In the genomic region with DNA sequence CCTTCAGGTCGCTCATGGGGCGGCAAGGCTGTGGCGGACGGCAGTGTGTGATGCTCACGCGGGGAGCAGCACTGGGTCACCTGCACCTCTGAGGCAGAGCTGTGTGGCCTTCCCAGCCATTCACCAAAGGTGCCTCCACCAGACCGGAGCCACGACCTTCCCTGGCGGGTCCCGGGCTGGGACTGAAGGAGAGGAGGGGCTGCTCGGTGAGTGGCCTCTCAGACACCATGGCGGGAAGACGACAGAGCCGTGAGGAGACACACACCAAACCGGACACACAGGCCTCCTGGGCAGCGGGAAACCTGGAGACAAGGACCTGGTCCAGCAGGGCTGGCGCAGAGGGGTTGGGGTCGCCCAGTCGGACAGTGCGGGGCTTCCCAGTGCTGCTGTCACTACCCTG, we compare ENCODE assay signal across 29 cellular contexts.
"Had no signal": no experiment of that assay in that cellular context is flagged by ENCODE, and none has a peak within 500 bp of the region (broad histone marks: within the 10 kb centered on the region; RNA-seq: fewer than 3 reads in every experiment).

No MANE protein-coding gene starts in this region.

- H3K9me3 ChIP-seq: neutrophil, pancreas, prostate gland, right atrium auricular region, suprapubic skin, testis, tibial artery, transverse colon, upper lobe of right lung, uterus had no signal

- ATAC-seq: naive thymus-derived CD4-positive, alpha-beta T cell; natural killer cell; pancreas; sciatic nerve; stimulated activated memory B cell treated with anti-CD40 and anti-IgM and Interleukin-4, amounts not matched to agents 10 μg/mL and 1 μg/mL and 100 μg/mL, for 72 hours; stimulated activated naive CD8-positive, alpha-beta T cell treated with anti-CD3 and anti-CD28 coated beads, Interleukin-15, amount 100 ng/mL, for 72 hours; stimulated activated naive CD8-positive, alpha-beta T cell treated with anti-CD3 and anti-CD28 coated beads, Interleukin-15, Interleukin-2, amounts not matched to agents 100 U/mL and 50 U/mL, for 24 hours; upper lobe of right lung had no signal

- H3K36me3 ChIP-seq: neural progenitor cell, neutrophil, pancreas, prostate gland, right atrium auricular region, spleen, suprapubic skin, tibial artery, transverse colon, upper lobe of right lung, uterus had no signal

- DNase-seq: naive thymus-derived CD4-positive, alpha-beta T cell; natural killer cell; nucleus accumbens; retina; spleen; stimulated activated CD4-positive, alpha-beta T cell treated with anti-CD3 and anti-CD28 coated beads, Interleukin-12 subunit alpha, Interleukin-12 subunit beta, amount 100 ng/mL, for 4 hours; stimulated activated CD4-positive, alpha-beta T cell treated with anti-CD3 and anti-CD28 coated beads, Interleukin-1b, Interleukin-23, amount 100 ng/mL, for 48 hours; stimulated activated CD4-positive, alpha-beta T cell treated with anti-CD3 and anti-CD28 coated beads, Interleukin-4, amount 100 ng/mL, for 1 hour; stimulated activated CD4-positive, alpha-beta T cell treated with anti-CD3 and anti-CD28 coated beads, Interleukin-4, amount 100 ng/mL, for 4 hours; stimulated activated CD8-positive, alpha-beta memory T cell treated with anti-CD3 and anti-CD28 coated beads, Interleukin-4, amount 100 ng/mL, for 48 hours; stimulated activated naive CD4-positive, alpha-beta T cell; stimulated activated naive CD8-positive, alpha-beta T cell treated with anti-CD3 and anti-CD28 coated beads, Interleukin-15, amount 100 ng/mL, for 72 hours; stimulated activated naive CD8-positive, alpha-beta T cell treated with anti-CD3 and anti-CD28 coated beads, Interleukin-15, Interleukin-2, amounts not matched to agents 100 U/mL and 50 U/mL, for 24 hours; substantia nigra; testis; tibial artery; transverse colon; upper lobe of right lung; uterus had no signal

- FAIRE-seq: pancreas had no signal

- H3K27ac ChIP-seq: neural progenitor cell, neutrophil, pancreas, prostate gland, right atrium auricular region, spleen, suprapubic skin, testis, tibial artery, transverse colon, upper lobe of right lung had no signal

- H3K9ac ChIP-seq: neural progenitor cell had no signal

- H3K4me1 ChIP-seq: pancreas, prostate gland, testis, tibial artery, transverse colon, upper lobe of right lung, uterus had no signal

- H3K27me3 ChIP-seq: neural progenitor cell, pancreas, right atrium auricular region, testis, upper lobe of right lung, uterus had no signal

- H2AFZ ChIP-seq: neural progenitor cell had no signal

- H3K4me3 ChIP-seq: neural progenitor cell, pancreas, prostate gland, right atrium auricular region, skin epidermis, smooth muscle cell, spleen, suprapubic skin, testis, tibial artery, transverse colon, upper lobe of right lung, uterus had no signal

- H3K4me2 ChIP-seq: neural progenitor cell, smooth muscle cell had no signal
